8 cellular contexts compared by ENCODE assay signal in the genomic region with DNA sequence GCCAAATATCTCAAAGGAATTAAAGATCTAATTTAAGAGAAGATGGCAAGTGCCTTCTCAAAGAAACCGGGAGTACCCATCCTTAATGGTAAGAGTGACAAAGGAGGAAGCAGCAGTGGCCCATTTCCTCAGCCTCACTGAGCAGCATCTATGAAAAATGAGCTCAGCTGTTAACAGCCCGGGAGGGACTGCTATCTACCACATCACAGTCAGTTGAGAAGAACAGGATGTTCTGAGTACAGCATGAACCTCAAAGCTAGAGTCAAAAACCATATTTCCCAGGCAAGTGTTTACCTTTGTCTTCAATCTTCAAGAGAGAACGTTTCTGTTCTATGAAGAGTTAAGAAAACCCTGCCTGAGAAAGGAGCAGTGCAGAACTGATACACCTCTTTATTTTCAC.
DNase-seq lines count a peak whose midpoint lies in the region; ATAC-seq, FAIRE-seq and TF ChIP-seq lines count a peak whose summit lies in the region.

No MANE protein-coding gene starts in this region.

- H3K9me3 Mint-ChIP-seq in natural killer cell treated with Interleukin-12 subunit alpha and Interleukin-12 subunit beta and Interleukin-15 and Interleukin-18, amount 100 ng/mL, for 72 hours, result peaks cover 7% of the 10 kb centered on the region

- H3K4me1 Mint-ChIP-seq in natural killer cell treated with Interleukin-12 subunit alpha and Interleukin-12 subunit beta and Interleukin-15 and Interleukin-18, amount 100 ng/mL, for 72 hours (ENCODE audit: low read depth in 2 of 2), result peaks cover 45 to 63% of the 10 kb centered on the region in 2 donors

- FAIRE-seq in GM12891 (lab: Jason Lieb, UNC), result peak; percentile 93

- H3K9me3 ChIP-seq in mammary epithelial cell (replicated peaks; ENCODE audit: insufficient read depth, low read length), result no peaks in the 10 kb centered on the region

- H3K27ac ChIP-seq in mammary epithelial cell (ENCODE audit: insufficient read depth, low read depth, low read length), result no peak overlapping the region

- H3K27me3 Mint-ChIP-seq in natural killer cell treated with Interleukin-12 subunit alpha and Interleukin-12 subunit beta and Interleukin-15 and Interleukin-18, amount 100 ng/mL, for 72 hours, result no peaks in the 10 kb centered on the region

- no peak overlapping the region for H3K4me3 ChIP-seq in mammary epithelial cell (replicated peaks in 1 of 3; ENCODE audit: insufficient read depth in 1 of 3, low read depth in 2 of 3, low read length in 3 of 3)

- H3K9ac ChIP-seq in mammary epithelial cell (ENCODE audit: insufficient read depth, low read length), result no peak overlapping the region

- H3K27me3 ChIP-seq in mammary epithelial cell (ENCODE audit: insufficient read depth, low read length), result no peaks in the 10 kb centered on the region

- CTCF ChIA-PET in mammary epithelial cell (lab: Charles Lee; ENCODE audit: low non-redundant PET), result no interaction called here

- dilution Hi-C loops in mammary epithelial cell (cut with HindIII; ENCODE audit: low sequenced_read_pairs), result loop anchor here (5.0 kb wide), 2 partner anchors 77 to 78 kb away; no protein-coding TSS in a partner anchor

- no peaks in the 10 kb centered on the region for H3K36me3 ChIP-seq in mammary epithelial cell (ENCODE audit: insufficient read depth, low read length)

- TF ChIP-seq POLR2A in GM12891 (IDR thresholded peaks at IDR 0.05; ENCODE audit: low read depth, low read length), result no peak

- peak; percentile 63 for ATAC-seq in GM21825 (IDR thresholded peaks at IDR 0.05; ENCODE audit: unreplicated experiment)
- peak; percentile 89 to 95 for ATAC-seq in natural killer cell treated with Interleukin-12 subunit alpha and Interleukin-12 subunit beta and Interleukin-15 and Interleukin-18, amount 100 ng/mL, for 72 hours

- peak overlapping the region; percentile 92 to 94 for H3K27ac Mint-ChIP-seq in natural killer cell treated with Interleukin-12 subunit alpha and Interleukin-12 subunit beta and Interleukin-15 and Interleukin-18, amount 100 ng/mL, for 72 hours

- TF ChIP-seq CTCF in mammary epithelial cell (conservative IDR thresholded peaks at IDR 0.05 in 1 of 2, IDR thresholded peaks at IDR 0.05 in 1 of 2; ENCODE audit: extremely low read depth in 1 of 2, insufficient read depth in 1 of 2, low read depth in 1 of 2, low read length in 2 of 2), result no peak

- H3K79me2 ChIP-seq in mammary epithelial cell (ENCODE audit: insufficient read depth, low read length), result no peaks in the 10 kb centered on the region

- H3K4me1 ChIP-seq in mammary epithelial cell (ENCODE audit: insufficient read depth, low read length), result peaks cover 34% of the 10 kb centered on the region

- DNase-seq in GM12891 (ENCODE audit: insufficient read length, low spot score) (no peak), OCI-M1 (lab: John Stamatoyannopoulos, UW) (peak; percentile 41), mammary epithelial cell (peak; percentile 43), posterior vena cava (ENCODE audit: low spot score) (no peak), NCI-H1436 treated with DMSO at 0.1 percent for 48 hours (lab: John Stamatoyannopoulos, UW) (no peak), NCI-H1092 treated with DMSO at 0.1 percent for 48 hours (lab: John Stamatoyannopoulos, UW) (no peak)
- DNase-seq in natural killer cell treated with Interleukin-12 subunit alpha and Interleukin-12 subunit beta and Interleukin-15 and Interleukin-18, amount 100 ng/mL, for 72 hours (ENCODE audit: low spot score), result peak; percentile 64

- peak overlapping the region; percentile 83 for H3K4me3 Mint-ChIP-seq in natural killer cell treated with Interleukin-12 subunit alpha and Interleukin-12 subunit beta and Interleukin-15 and Interleukin-18, amount 100 ng/mL, for 72 hours

- H3K36me3 Mint-ChIP-seq in natural killer cell treated with Interleukin-12 subunit alpha and Interleukin-12 subunit beta and Interleukin-15 and Interleukin-18, amount 100 ng/mL, for 72 hours, result peaks cover 6% of the 10 kb centered on the region

- in situ Hi-C loops in mammary epithelial cell (cut with MboI; ENCODE audit: low sequenced_read_pairs in 2 of 2), result no loop called here

- no TSS peak for BruUV-seq in mammary epithelial cell (replicated peaks; lab: Mats Ljungman, UMichigan)

- intact Hi-C loops in mammary epithelial cell (cut with micrococcal nuclease), result no loop called here
- intact Hi-C loops in posterior vena cava (cut with DNase I), result no loop called here

- 42% methylated on average over 3 of the region's 3 CpGs for WGBS in mammary epithelial cell (ENCODE audit: low coverage, missing lambda C conversion rate)

- H3K4me2 ChIP-seq in mammary epithelial cell (ENCODE audit: insufficient read depth, low read depth, low read length), result peak overlapping the region; percentile 5

- H2AFZ ChIP-seq in mammary epithelial cell (ENCODE audit: low read depth, low read length), result peak overlapping the region; percentile 51

- no peaks in the 10 kb centered on the region for H4K20me1 ChIP-seq in mammary epithelial cell (ENCODE audit: insufficient read depth, low read length)

TF ChIP-seq in GM12891, 5 proteins besides CTCF, POLR2A, EP300 and RAD21:
- TF ChIP-seq POLR2AphosphoS5 (IDR thresholded peaks at IDR 0.05; ENCODE audit: low read depth, low read length) (no peak), PAX5 (IDR thresholded peaks at IDR 0.05; ENCODE audit: insufficient read depth, low read length, severe bottlenecking) (no peak), SPI1 (IDR thresholded peaks at IDR 0.05; ENCODE audit: low read depth, low read length) (peak; percentile 47; the same call in 1 of the 2 replicates)

Comparison
In these comparisons a context has a peak if more than half of its experiments do, and no peak if none do; other contexts are left out.
1. DNase-seq: peak in OCI-M1 (single experiment), mammary epithelial cell (single experiment) and natural killer cell treated with Interleukin-12 subunit alpha and Interleukin-12 subunit beta and Interleukin-15 and Interleukin-18, amount 100 ng/mL, for 72 hours (single experiment); none in GM12891 (single experiment), posterior vena cava (single experiment), NCI-H1436 treated with DMSO at 0.1 percent for 48 hours (single experiment) and NCI-H1092 treated with DMSO at 0.1 percent for 48 hours (single experiment).